1 cellular context compared by ENCODE assay signal in the genomic region with DNA sequence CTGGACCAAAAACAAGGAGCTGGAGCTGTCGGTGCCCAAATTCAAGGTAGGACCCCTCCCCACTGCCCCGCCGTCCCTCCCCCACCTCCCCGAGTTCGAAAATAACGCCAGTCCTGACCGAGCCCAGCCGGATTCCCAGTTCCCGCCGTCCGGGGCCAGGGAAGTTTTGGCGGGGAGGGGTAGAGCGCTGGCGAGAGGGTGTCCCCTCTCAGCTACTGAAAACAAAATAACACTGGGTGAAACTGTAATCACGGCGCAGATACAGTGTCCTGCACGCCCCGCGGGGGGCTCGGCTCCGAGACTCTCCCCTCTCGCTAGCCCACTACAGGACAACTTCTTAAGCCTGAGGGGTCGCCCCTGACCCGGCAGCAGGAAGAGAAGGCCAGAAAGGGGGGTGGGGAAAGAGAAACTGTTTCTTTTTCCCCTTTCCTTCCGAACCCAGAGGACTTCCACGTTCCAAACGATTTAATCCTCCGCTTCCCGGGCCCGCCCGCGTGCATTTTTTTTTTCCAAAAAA.
TF ChIP-seq lines count a peak whose summit lies in the region.

No MANE protein-coding gene starts in this region.

TF ChIP-seq in HEK293, 187 proteins besides CTCF, POLR2A, EP300 and RAD21 (continued from another document):
- TF ChIP-seq, protein P1, sequence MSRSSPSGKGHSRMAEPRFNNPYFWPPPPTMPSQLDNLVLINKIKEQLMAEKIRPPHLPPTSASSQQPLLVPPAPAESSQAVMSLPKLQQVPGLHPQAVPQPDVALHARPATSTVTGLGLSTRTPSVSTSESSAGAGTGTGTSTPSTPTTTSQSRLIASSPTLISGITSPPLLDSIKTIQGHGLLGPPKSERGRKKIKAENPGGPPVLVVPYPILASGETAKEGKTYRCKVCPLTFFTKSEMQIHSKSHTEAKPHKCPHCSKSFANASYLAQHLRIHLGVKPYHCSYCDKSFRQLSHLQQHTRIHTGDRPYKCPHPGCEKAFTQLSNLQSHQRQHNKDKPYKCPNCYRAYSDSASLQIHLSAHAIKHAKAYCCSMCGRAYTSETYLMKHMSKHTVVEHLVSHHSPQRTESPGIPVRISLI (tag by site-specific recombination; IDR thresholded peaks at IDR 0.05), result peak; percentile 97; the same call in 1 of the 2 replicates
- TF ChIP-seq, protein P2, sequence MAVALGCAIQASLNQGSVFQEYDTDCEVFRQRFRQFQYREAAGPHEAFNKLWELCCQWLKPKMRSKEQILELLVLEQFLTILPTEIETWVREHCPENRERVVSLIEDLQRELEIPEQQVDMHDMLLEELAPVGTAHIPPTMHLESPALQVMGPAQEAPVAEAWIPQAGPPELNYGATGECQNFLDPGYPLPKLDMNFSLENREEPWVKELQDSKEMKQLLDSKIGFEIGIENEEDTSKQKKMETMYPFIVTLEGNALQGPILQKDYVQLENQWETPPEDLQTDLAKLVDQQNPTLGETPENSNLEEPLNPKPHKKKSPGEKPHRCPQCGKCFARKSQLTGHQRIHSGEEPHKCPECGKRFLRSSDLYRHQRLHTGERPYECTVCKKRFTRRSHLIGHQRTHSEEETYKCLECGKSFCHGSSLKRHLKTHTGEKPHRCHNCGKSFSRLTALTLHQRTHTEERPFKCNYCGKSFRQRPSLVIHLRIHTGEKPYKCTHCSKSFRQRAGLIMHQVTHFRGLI (tag by site-specific recombination; IDR thresholded peaks at IDR 0.05), result peak; percentile 71; the same call in 1 of the 2 replicates
- 0 out of 2 replicates have a peak, but pooled peaks have one; percentile 10 for TF ChIP-seq ZNF423 (tag by site-specific recombination; IDR thresholded peaks at IDR 0.05)
- TF ChIP-seq ZFP41 (tag by site-specific recombination; IDR thresholded peaks at IDR 0.05; ENCODE audit: borderline replicate concordance), result no peak
- TF ChIP-seq IKZF3 (tag by site-specific recombination; IDR thresholded peaks at IDR 0.05), result peak; percentile 58; the same call in 1 of the 2 replicates
